In the genomic region with DNA sequence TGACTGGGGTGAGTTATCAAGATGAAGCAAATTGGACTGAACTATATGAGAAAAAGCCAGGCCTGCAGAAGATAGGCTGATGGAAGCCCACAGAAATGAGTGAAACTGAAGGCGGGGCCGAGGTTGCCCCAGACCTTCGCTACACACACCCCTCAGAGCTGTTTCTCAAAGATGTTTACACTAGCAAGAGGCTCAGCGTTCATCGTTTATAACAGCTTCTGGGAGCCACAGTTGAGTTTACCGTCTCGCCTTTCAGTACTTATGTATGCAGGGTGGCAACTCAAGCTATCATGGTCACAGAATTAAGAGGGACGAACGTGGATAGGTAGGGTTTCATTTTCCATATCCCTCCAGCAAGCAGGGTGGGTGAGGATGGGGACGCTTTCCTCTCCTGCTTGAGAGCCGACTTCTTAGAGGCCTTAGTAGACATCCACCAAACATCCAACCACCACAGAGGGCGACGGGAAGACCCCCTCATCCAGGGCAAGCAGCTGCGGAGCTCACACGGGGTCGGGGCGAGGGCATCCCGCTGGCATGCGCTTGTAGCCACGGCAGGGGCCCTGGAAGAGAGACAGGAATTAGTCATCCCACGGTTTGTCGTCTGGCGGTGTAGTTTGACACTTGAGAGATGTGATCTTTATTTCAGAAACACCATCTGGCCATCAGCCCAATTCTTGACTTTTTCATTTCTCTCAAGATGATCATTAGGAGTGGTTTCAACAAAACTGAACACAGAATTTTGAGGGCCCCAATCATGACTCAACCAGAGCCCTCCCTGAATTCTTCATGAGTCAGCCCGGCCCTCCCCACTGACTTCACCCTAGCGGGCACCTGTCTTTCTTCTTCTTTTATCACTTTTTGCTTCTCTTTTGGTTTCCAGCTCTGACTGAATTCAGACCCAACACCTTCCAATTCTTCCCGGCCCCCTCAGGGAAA, we compare ENCODE assay signal across 11 cellular contexts.
DNase-seq lines count a peak whose midpoint lies in the region; FAIRE-seq and TF ChIP-seq lines count a peak whose summit lies in the region.
"Had no signal": no experiment of that assay in that cellular context is flagged by ENCODE, and none has a peak within 500 bp of the region (broad histone marks: within the 10 kb centered on the region; RNA-seq: fewer than 3 reads in every experiment).

No MANE protein-coding gene starts in this region.

- TF ChIP-seq CTCF in dorsolateral prefrontal cortex (IDR thresholded peaks at IDR 0.05 in 54 of 56, conservative IDR thresholded peaks at IDR 0.05 in 2 of 56; ENCODE audit: low read depth in 1 of 56, partially characterized antibody in 56 of 56) (no peak), endothelial cell (IDR thresholded peaks at IDR 0.05; ENCODE audit: unreplicated experiment) (no peak), D721Med (IDR thresholded peaks at IDR 0.05; ENCODE audit: insufficient read depth, missing control alignments) (no peak)

- no peak overlapping the region for H3K27ac Mint-ChIP-seq in endothelial cell (ENCODE audit: unreplicated experiment)
- H3K27ac Mint-ChIP-seq: CD4-positive, alpha-beta T cell; T-cell had no signal

- peak; percentile 50 for DNase-seq in activated effector memory CD4-positive, alpha-beta T cell treated with anti-CD3 and anti-CD28 coated beads, Interleukin-2, amount 50 U/mL, for 16 hours
- no peak for DNase-seq in activated effector memory CD4-positive, alpha-beta T cell treated with Interleukin-2 at 50 U/mL for 16 hours
- DNase-seq in NOMO-1 (lab: John Stamatoyannopoulos, UW; ENCODE audit: unreplicated experiment in 2 of 2) (peak; percentile 76 to 85), dorsolateral prefrontal cortex (peak in 6 of 10 donors; percentile 11 to 26 (median 22)), germinal center (ENCODE audit: low spot score) (no peak), endothelial cell (ENCODE audit: low spot score) (no peak), D721Med (ENCODE audit: insufficient read length, low spot score) (no peak)
- peak; percentile 52 for DNase-seq in stimulated activated CD8-positive, alpha-beta memory T cell treated with anti-CD3 and anti-CD28 coated beads, Interleukin-4, amount 100 ng/mL, for 48 hours

- H3K4me3 ChIP-seq in dorsolateral prefrontal cortex, result no peak overlapping the region

- no peak overlapping the region for H3K27ac ChIP-seq in dorsolateral prefrontal cortex

- no peaks in the 10 kb centered on the region for H3K9me3 Mint-ChIP-seq in endothelial cell (ENCODE audit: unreplicated experiment)

- peaks cover 6% of the 10 kb centered on the region for H3K36me3 Mint-ChIP-seq in endothelial cell (ENCODE audit: low read depth, unreplicated experiment)
- H3K36me3 Mint-ChIP-seq: T-cell had no signal

- H3K4me1 Mint-ChIP-seq in endothelial cell (ENCODE audit: unreplicated experiment), result peaks cover 20% of the 10 kb centered on the region

- H3K27me3 Mint-ChIP-seq in endothelial cell (ENCODE audit: unreplicated experiment), result peaks cover 10% of the 10 kb centered on the region
- H3K27me3 Mint-ChIP-seq: CD4-positive, alpha-beta T cell; T-cell had no signal

- no peak overlapping the region for H3K4me3 Mint-ChIP-seq in endothelial cell (ENCODE audit: unreplicated experiment)
- H3K4me3 Mint-ChIP-seq: CD4-positive, alpha-beta T cell; T-cell had no signal

- intact Hi-C loops in dorsolateral prefrontal cortex (cut with DNase I), result loop anchor here in 1 of 2 donors (5.0 kb wide), 1 partner anchor 188 kb away; no protein-coding TSS in a partner anchor

- no peak for FAIRE-seq in D721Med (lab: Jason Lieb, UNC)
- FAIRE-seq: keratinocyte had no signal

- peaks cover 0 to 11% (median 0%) of the 10 kb centered on the region in 45 donors for H3K27me3 ChIP-seq in dorsolateral prefrontal cortex

Comparison
In these comparisons a context has a peak if more than half of its experiments do, and no peak if none do; other contexts are left out.
1. DNase-seq: peak in activated effector memory CD4-positive, alpha-beta T cell treated with anti-CD3 and anti-CD28 coated beads, Interleukin-2, amount 50 U/mL, for 16 hours (single experiment), NOMO-1 (2 of 2), dorsolateral prefrontal cortex (6 of 10) and stimulated activated CD8-positive, alpha-beta memory T cell treated with anti-CD3 and anti-CD28 coated beads, Interleukin-4, amount 100 ng/mL, for 48 hours (single experiment); none in activated effector memory CD4-positive, alpha-beta T cell treated with Interleukin-2 at 50 U/mL for 16 hours (single experiment), germinal center (single experiment), endothelial cell (single experiment) and D721Med (single experiment).